ENCODE assay signal across 16 cellular contexts in genomic region chr11:65251476-65251875, GRCh38.
"Had no signal": no experiment of that assay in that cellular context is flagged by ENCODE, and none has a peak within 500 bp of the region (broad histone marks: within the 10 kb centered on the region; RNA-seq: fewer than 3 reads in every experiment).

No MANE protein-coding gene starts in this region.

- H3K27ac ChIP-seq: cardiac muscle cell, esophagus muscularis mucosa, heart left ventricle, skin epidermis, tibial artery, vagina had no signal

- H3K4me3 ChIP-seq: cardiac muscle cell, esophagus muscularis mucosa, heart left ventricle, skin epidermis, tibial artery, vagina had no signal

- DNase-seq: activated CD4-positive, CD25-positive, alpha-beta regulatory T cell treated with anti-CD3 and anti-CD28 coated beads, Interleukin-2, amount 50 U/mL, for 72 hours; activated naive CD4-positive, alpha-beta T cell treated with anti-CD3 and anti-CD28 coated beads for 36 hours; activated naive CD8-positive, alpha-beta T cell treated with anti-CD3 and anti-CD28 coated beads, Interleukin-2, amount 50 U/mL, for 24 hours; heart left ventricle; stimulated activated CD4-positive, alpha-beta T cell treated with anti-CD3 and anti-CD28 coated beads, Interleukin-15, amount 100 ng/mL, for 24 hours; stimulated activated CD4-positive, alpha-beta T cell treated with anti-CD3 and anti-CD28 coated beads, Interleukin-4, amount 100 ng/mL, for 1 hour; stimulated activated naive CD4-positive, alpha-beta T cell; T-helper 1 cell; T1000; tibial artery had no signal

- H3K27me3 ChIP-seq: cardiac muscle cell, esophagus muscularis mucosa, heart left ventricle, tibial artery, vagina had no signal

- ATAC-seq: activated naive CD8-positive, alpha-beta T cell treated with anti-CD3 and anti-CD28 coated beads, Interleukin-2, amount 50 U/mL, for 24 hours; heart left ventricle; natural killer cell treated with Interleukin-12 subunit alpha and Interleukin-12 subunit beta and Interleukin-15 and Interleukin-18, amount 100 ng/mL, for 72 hours had no signal

- H3K36me3 Mint-ChIP-seq: natural killer cell treated with Interleukin-12 subunit alpha and Interleukin-12 subunit beta and Interleukin-15 and Interleukin-18, amount 100 ng/mL, for 72 hours had no signal

- H3K27ac Mint-ChIP-seq: activated naive CD4-positive, alpha-beta T cell treated with anti-CD3 and anti-CD28 coated beads for 36 hours; activated naive CD8-positive, alpha-beta T cell treated with anti-CD3 and anti-CD28 coated beads, Interleukin-2, amount 50 U/mL, for 24 hours; activated T-helper 2 cell treated with anti-CD3 and anti-CD28 coated beads, Interferon-gamma antibody, Interleukin-2, Interleukin-4, amounts not matched to agents 10 μg/mL and 5 μg/mL and 100 μg/mL, durations not matched to agents 14 hours and 24 hours and 36 hours; natural killer cell treated with Interleukin-12 subunit alpha and Interleukin-12 subunit beta and Interleukin-15 and Interleukin-18, amount 100 ng/mL, for 72 hours had no signal

- H3K36me3 ChIP-seq: cardiac muscle cell, esophagus muscularis mucosa, heart left ventricle, tibial artery, vagina had no signal

- H3K4me1 Mint-ChIP-seq: activated naive CD8-positive, alpha-beta T cell treated with anti-CD3 and anti-CD28 coated beads, Interleukin-2, amount 50 U/mL, for 24 hours had no signal

- H3K4me1 ChIP-seq: esophagus muscularis mucosa, heart left ventricle, tibial artery, vagina had no signal

- H3K9me3 ChIP-seq: esophagus muscularis mucosa, heart left ventricle, tibial artery, vagina had no signal

- H3K9me3 Mint-ChIP-seq: activated naive CD4-positive, alpha-beta T cell treated with anti-CD3 and anti-CD28 coated beads for 36 hours; activated naive CD8-positive, alpha-beta T cell treated with anti-CD3 and anti-CD28 coated beads, Interleukin-2, amount 50 U/mL, for 24 hours; activated T-helper 2 cell treated with anti-CD3 and anti-CD28 coated beads, Interferon-gamma antibody, Interleukin-2, Interleukin-4, amounts not matched to agents 10 μg/mL and 5 μg/mL and 100 μg/mL, durations not matched to agents 14 hours and 24 hours and 36 hours; natural killer cell treated with Interleukin-12 subunit alpha and Interleukin-12 subunit beta and Interleukin-15 and Interleukin-18, amount 100 ng/mL, for 72 hours had no signal

- H3K4me3 Mint-ChIP-seq: activated naive CD4-positive, alpha-beta T cell treated with anti-CD3 and anti-CD28 coated beads for 36 hours; activated naive CD8-positive, alpha-beta T cell treated with anti-CD3 and anti-CD28 coated beads, Interleukin-2, amount 50 U/mL, for 24 hours; natural killer cell treated with Interleukin-12 subunit alpha and Interleukin-12 subunit beta and Interleukin-15 and Interleukin-18, amount 100 ng/mL, for 72 hours had no signal
